Comparison of ENCODE assay signal across 9 cellular contexts in genomic region chr1:89198081-89198480, GRCh38. TPM values are rescaled to one million over a fixed set of nuclear protein-coding genes. Genes with fewer than 3 reads are reported as not detected.
A peak's percentile ranks its signal among the peaks of the same experiment; 100 is the strongest.
DNase-seq lines count a peak whose midpoint lies in the region; ATAC-seq and TF ChIP-seq lines count a peak whose summit lies in the region.
"Had no signal": no experiment of that assay in that cellular context is flagged by ENCODE, and none has a peak within 500 bp of the region (broad histone marks: within the 10 kb centered on the region; RNA-seq: fewer than 3 reads in every experiment).

No MANE protein-coding gene starts in this region.

- peaks cover under 1 to 5% of the 10 kb centered on the region in 2 donors for H3K36me3 ChIP-seq in lung (ENCODE audit: control insufficient read depth in 2 of 2, insufficient read depth in 2 of 2, low read length in 2 of 2)
- no peaks in the 10 kb centered on the region for H3K36me3 ChIP-seq in testis (ENCODE audit: low read depth, missing control alignments)

- peak overlapping the region; percentile 85 for H3K4me3 Mint-ChIP-seq in T-helper 2 cell treated with Interferon-gamma antibody and Interleukin-4, amounts not matched to agents 5 μg/mL and 100 μg/mL, for 36 hours
- H3K4me3 Mint-ChIP-seq in activated naive CD8-positive, alpha-beta T cell treated with anti-CD3 and anti-CD28 coated beads, Interleukin-2, amount 50 U/mL, for 24 hours, result peak overlapping the region; percentile 97

- H3K27ac ChIP-seq in lung (ENCODE audit: low read depth in 1 of 2, low read length in 1 of 2) (peak overlapping the region; percentile 83 to 87), testis (peak overlapping the region; percentile 70 to 75)
- H3K27ac ChIP-seq: A549 had no signal

- no peak for TF ChIP-seq POLR2A in testis (IDR thresholded peaks at IDR 0.05)

- 1 to 3% methylated on average over 8 of the region's 8 CpGs for WGBS in lung, 2 donors
- WGBS in testis, 2 donors, result 4 to 5% methylated on average over 8 of the region's 8 CpGs

- H3K4me1 Mint-ChIP-seq in T-helper 2 cell treated with Interferon-gamma antibody and Interleukin-4, amounts not matched to agents 5 μg/mL and 100 μg/mL, for 36 hours (ENCODE audit: low read depth), result peaks cover 59% of the 10 kb centered on the region
- peaks cover 81% of the 10 kb centered on the region for H3K4me1 Mint-ChIP-seq in activated naive CD8-positive, alpha-beta T cell treated with anti-CD3 and anti-CD28 coated beads, Interleukin-2, amount 50 U/mL, for 24 hours

- peak overlapping the region; percentile 91 for H3K27ac Mint-ChIP-seq in T-helper 2 cell treated with Interferon-gamma antibody and Interleukin-4, amounts not matched to agents 5 μg/mL and 100 μg/mL, for 36 hours
- peak overlapping the region; percentile 98 for H3K27ac Mint-ChIP-seq in activated naive CD8-positive, alpha-beta T cell treated with anti-CD3 and anti-CD28 coated beads, Interleukin-2, amount 50 U/mL, for 24 hours

- no peaks in the 10 kb centered on the region for H3K9me3 Mint-ChIP-seq in T-helper 2 cell treated with Interferon-gamma antibody and Interleukin-4, amounts not matched to agents 5 μg/mL and 100 μg/mL, for 36 hours
- no peaks in the 10 kb centered on the region for H3K9me3 Mint-ChIP-seq in activated naive CD8-positive, alpha-beta T cell treated with anti-CD3 and anti-CD28 coated beads, Interleukin-2, amount 50 U/mL, for 24 hours

- H3K4me3 ChIP-seq in lung, result peak overlapping the region; percentile 64
- peak overlapping the region; percentile 53 to 62 for H3K4me3 ChIP-seq in testis
- H3K4me3 ChIP-seq: A549 had no signal

- H3K27me3 ChIP-seq in lung (ENCODE audit: control insufficient read depth, insufficient read depth), result no peaks in the 10 kb centered on the region
- no peaks in the 10 kb centered on the region for H3K27me3 ChIP-seq in testis

- ATAC-seq in activated naive CD8-positive, alpha-beta T cell treated with anti-CD3 and anti-CD28 coated beads, Interleukin-2, amount 50 U/mL, for 24 hours, result no peak
- no peak for ATAC-seq in lung (ENCODE audit: insufficient read depth, low FRiP score)

- TF ChIP-seq CTCF in lung (IDR thresholded peaks at IDR 0.05; ENCODE audit: control extremely low read depth, extremely low read depth) (no peak), testis (IDR thresholded peaks at IDR 0.05) (no peak)

- peaks cover 38% of the 10 kb centered on the region for H3K36me3 Mint-ChIP-seq in T-helper 2 cell treated with Interferon-gamma antibody and Interleukin-4, amounts not matched to agents 5 μg/mL and 100 μg/mL, for 36 hours (ENCODE audit: low read depth)
- peaks cover 34% of the 10 kb centered on the region for H3K36me3 Mint-ChIP-seq in activated naive CD8-positive, alpha-beta T cell treated with anti-CD3 and anti-CD28 coated beads, Interleukin-2, amount 50 U/mL, for 24 hours (ENCODE audit: low read depth)

- no peaks in the 10 kb centered on the region for H3K27me3 Mint-ChIP-seq in T-helper 2 cell treated with Interferon-gamma antibody and Interleukin-4, amounts not matched to agents 5 μg/mL and 100 μg/mL, for 36 hours (ENCODE audit: low read depth)
- no peaks in the 10 kb centered on the region for H3K27me3 Mint-ChIP-seq in activated naive CD8-positive, alpha-beta T cell treated with anti-CD3 and anti-CD28 coated beads, Interleukin-2, amount 50 U/mL, for 24 hours

- no peak for DNase-seq in T-helper 2 cell treated with Interferon-gamma antibody and Interleukin-4, amounts not matched to agents 5 μg/mL and 100 μg/mL, for 36 hours (ENCODE audit: low spot score)
- DNase-seq in T-helper 2 cell (no peak), lung (ENCODE audit: low spot score) (no peak), testis (no peak), GM19238 (ENCODE audit: insufficient read length, low spot score) (no peak), NOMO-1 treated with DMSO at 0.1 percent for 48 hours (lab: John Stamatoyannopoulos, UW; ENCODE audit: unreplicated experiment) (no peak), COLO668 (lab: John Stamatoyannopoulos, UW; ENCODE audit: unreplicated experiment) (no peak)
- peak; percentile 7 for DNase-seq in activated naive CD8-positive, alpha-beta T cell treated with anti-CD3 and anti-CD28 coated beads, Interleukin-2, amount 50 U/mL, for 24 hours

- no peaks in the 10 kb centered on the region for H3K9me3 ChIP-seq in lung (ENCODE audit: control insufficient read depth in 2 of 2, insufficient read depth in 1 of 2, low read length in 1 of 2)
- no peaks in the 10 kb centered on the region for H3K9me3 ChIP-seq in testis
- H3K9me3 ChIP-seq: A549 had no signal

- H3K4me1 ChIP-seq in lung (ENCODE audit: control insufficient read depth in 2 of 2, insufficient read depth in 2 of 2, low read length in 2 of 2) (peaks cover 3 to 8% of the 10 kb centered on the region in 2 donors), testis (no peaks in the 10 kb centered on the region)
- H3K4me1 ChIP-seq: A549 had no signal

- intact Hi-C loops in testis (cut with DNase I; ENCODE audit: low total_unique reads), result no loop called here

RNA-seq across cellular contexts. Expression of gene GBP4, which starts 0.7 kb away (rescaled TPM):
- total RNA-seq in lung, result 10 to 100 TPM; 14.3 to 24.1 TPM
- polyA plus RNA-seq in lung, result 10 to 100 TPM; 13.5 to 20.6 TPM
- total RNA-seq in testis, result 1 to 10 TPM; 2.2 to 5.7 TPM
- polyA plus RNA-seq in testis (ENCODE audit: insufficient read depth, low read depth, low replicate concordance), result 12.3 TPM
- polyA plus RNA-seq: A549 had no signal

RNA-seq across cellular contexts. Expression of gene GBP7, which starts 22.3 kb away (rescaled TPM):
- under 1 TPM in 1 of 2 donors, not detected in 1; 0.09 TPM for total RNA-seq in lung
- polyA plus RNA-seq in lung, result under 1 TPM in 1 of 2 donors, not detected in 1; 0.01 TPM
- total RNA-seq in testis, result not detected
- 0.12 TPM for polyA plus RNA-seq in testis (ENCODE audit: insufficient read depth, low read depth, low replicate concordance)
- polyA plus RNA-seq: A549 had no signal
